Comparison of ENCODE assay signal across 21 cellular contexts in the genomic region with DNA sequence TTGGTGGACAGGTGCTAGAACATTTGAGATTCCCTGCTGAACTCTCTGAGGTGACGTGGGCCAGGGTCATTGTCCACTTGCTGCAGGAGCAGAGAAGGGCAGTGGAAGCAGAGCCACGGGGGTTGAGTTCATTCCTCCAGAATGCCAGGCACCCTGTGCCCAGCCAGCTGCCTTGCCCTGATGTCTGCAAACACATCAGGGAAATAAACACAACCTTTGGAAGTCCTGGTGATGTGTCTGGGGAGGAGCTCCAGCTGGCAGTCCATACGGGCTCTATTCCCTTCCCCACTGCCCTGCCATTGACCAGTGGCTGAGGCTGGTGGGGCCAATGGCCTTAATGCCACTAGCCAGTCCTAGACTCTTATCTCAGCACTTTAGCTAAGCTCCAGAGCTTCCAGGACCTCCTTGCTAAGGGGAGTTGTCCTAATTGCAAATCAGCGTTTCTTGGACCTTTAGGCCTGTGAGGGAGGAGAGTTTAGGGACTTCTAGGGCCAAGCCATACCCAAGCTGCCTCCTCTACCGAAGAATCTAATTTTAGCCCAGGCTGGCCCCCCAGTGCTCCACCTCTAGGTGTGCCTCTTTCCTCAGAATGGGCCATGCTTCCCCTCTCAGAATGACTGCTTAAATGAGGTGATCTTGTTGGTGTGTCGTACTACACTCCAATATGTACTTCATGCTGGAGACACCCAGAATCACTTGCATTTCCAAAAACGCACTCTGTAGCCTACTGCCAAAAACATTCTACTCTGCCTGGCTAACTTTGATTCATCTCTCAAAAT. TPM values are rescaled to one million over a fixed set of nuclear protein-coding genes. Genes with fewer than 3 reads are reported as not detected.
"Had no signal": no experiment of that assay in that cellular context is flagged by ENCODE, and none has a peak within 500 bp of the region (broad histone marks: within the 10 kb centered on the region; RNA-seq: fewer than 3 reads in every experiment).

No MANE protein-coding gene starts in this region.

- FAIRE-seq: astrocyte had no signal

- H3K27ac ChIP-seq: KMS-11 had no signal

- ATAC-seq: activated CD8-positive, alpha-beta T cell treated with anti-CD3 and anti-CD28 coated beads, Interleukin-2, amount 10 ng/mL, durations not matched to agents 7 days and 5 days; PC-3; T-helper 17 cell; WTC11 had no signal

- DNase-seq: activated CD4-positive, alpha-beta T cell treated with anti-CD3 and anti-CD28 coated beads for 48 hours; activated CD4-positive, alpha-beta T cell treated with anti-CD3 and anti-CD28 coated beads, Interleukin-2, amount 50 U/mL, for 4 hours; activated CD4-positive, CD25-positive, alpha-beta regulatory T cell treated with anti-CD3 and anti-CD28 coated beads, Interleukin-2, amount 50 U/mL, for 72 hours; activated CD8-positive, alpha-beta T cell treated with anti-CD3 and anti-CD28 coated beads, Interleukin-2, amount 10 ng/mL, durations not matched to agents 7 days and 5 days; activated effector memory CD4-positive, alpha-beta T cell treated with anti-CD3 and anti-CD28 coated beads, Interleukin-2, amount 50 U/mL, for 16 hours; activated naive CD4-positive, alpha-beta T cell treated with Interleukin-2 at 50 U/mL for 16 hours; activated T-cell treated with anti-CD3 and anti-CD28 coated beads, Interleukin-2, amount 50 U/mL, for 24 hours; amygdala; NCI-H1092; NCI-H1417; NCI-H187; NCI-H2081; NCI-H510A treated with DMSO at 0.1 percent for 48 hours; NCI-H69; PC-3; SIG-M5; T-helper 17 cell; T-helper 9 cell had no signal

RNA-seq across cellular contexts. Expression of a gene that starts 27.3 kb away (rescaled TPM):
- total RNA-seq: activated CD8-positive, alpha-beta T cell treated with anti-CD3 and anti-CD28 coated beads, Interleukin-2, amount 10 ng/mL, durations not matched to agents 7 days and 5 days had no signal
